27 cellular contexts compared by ENCODE assay signal in genomic region chr17:8444506-8444905, GRCh38. TPM values are rescaled to one million over a fixed set of nuclear protein-coding genes. Genes with fewer than 3 reads are reported as not detected.
"Had no signal": no experiment of that assay in that cellular context is flagged by ENCODE, and none has a peak within 500 bp of the region (broad histone marks: within the 10 kb centered on the region; RNA-seq: fewer than 3 reads in every experiment).

No MANE protein-coding gene starts in this region.

- H3K4me3 Mint-ChIP-seq: effector memory CD8-positive, alpha-beta T cell; nephron; neural progenitor cell had no signal

- H3K9me3 ChIP-seq: gastrocnemius medialis, prostate gland, right atrium auricular region, testis, tibial artery, upper lobe of left lung had no signal

- H3K4me3 ChIP-seq: coronary artery, gastrocnemius medialis, lung, neural progenitor cell, prostate gland, right atrium auricular region, smooth muscle cell, testis, tibial artery, upper lobe of left lung had no signal

- H3K27ac Mint-ChIP-seq: nephron, neural progenitor cell had no signal

- H3K27me3 ChIP-seq: gastrocnemius medialis, neural progenitor cell, right atrium auricular region, testis, tibial artery, upper lobe of left lung had no signal

- H3K27me3 Mint-ChIP-seq: effector memory CD8-positive, alpha-beta T cell; naive thymus-derived CD4-positive, alpha-beta T cell had no signal

- H3K27ac ChIP-seq: coronary artery, gastrocnemius medialis, prostate gland, right atrium auricular region, testis, tibial artery had no signal

- H3K9me3 Mint-ChIP-seq: effector memory CD8-positive, alpha-beta T cell; nephron; neural progenitor cell had no signal

- H3K4me1 ChIP-seq: prostate gland, testis had no signal

- DNase-seq: dermis blood vessel endothelial cell; effector memory CD8-positive, alpha-beta T cell; foreskin fibroblast; gastrocnemius medialis; left ventricle myocardium superior; mesenchymal stem cell; midbrain; naive thymus-derived CD4-positive, alpha-beta T cell; stimulated activated CD4-positive, alpha-beta T cell treated with anti-CD3 and anti-CD28 coated beads, Interleukin-12 subunit alpha, Interleukin-12 subunit beta, amount 100 ng/mL, for 4 hours; stimulated activated CD4-positive, alpha-beta T cell treated with anti-CD3 and anti-CD28 coated beads, Interleukin-1b, Interleukin-23, amount 100 ng/mL, for 48 hours; stimulated activated CD4-positive, alpha-beta T cell treated with anti-CD3 and anti-CD28 coated beads, Interleukin-4, amount 100 ng/mL, for 1 hour; stimulated activated CD8-positive, alpha-beta memory T cell treated with anti-CD3 and anti-CD28 coated beads, Interleukin-4, amount 100 ng/mL, for 48 hours; stimulated activated naive CD4-positive, alpha-beta T cell treated with Interleukin-2 at 50 U/mL for 16 hours; testis; tibial artery; upper lobe of left lung had no signal

RNA-seq across cellular contexts. Expression of gene RNF222, which starts 46.9 kb away (rescaled TPM):
- total RNA-seq: dermis blood vessel endothelial cell, gastrocnemius medialis, glomerular endothelial cell, left ventricle myocardium superior, lung, mucosa of gallbladder, osteocyte, prostate gland, right atrium auricular region, sciatic nerve, upper lobe of left lung had no signal
